Comparison of ENCODE assay signal across 8 cellular contexts in the genomic region with DNA sequence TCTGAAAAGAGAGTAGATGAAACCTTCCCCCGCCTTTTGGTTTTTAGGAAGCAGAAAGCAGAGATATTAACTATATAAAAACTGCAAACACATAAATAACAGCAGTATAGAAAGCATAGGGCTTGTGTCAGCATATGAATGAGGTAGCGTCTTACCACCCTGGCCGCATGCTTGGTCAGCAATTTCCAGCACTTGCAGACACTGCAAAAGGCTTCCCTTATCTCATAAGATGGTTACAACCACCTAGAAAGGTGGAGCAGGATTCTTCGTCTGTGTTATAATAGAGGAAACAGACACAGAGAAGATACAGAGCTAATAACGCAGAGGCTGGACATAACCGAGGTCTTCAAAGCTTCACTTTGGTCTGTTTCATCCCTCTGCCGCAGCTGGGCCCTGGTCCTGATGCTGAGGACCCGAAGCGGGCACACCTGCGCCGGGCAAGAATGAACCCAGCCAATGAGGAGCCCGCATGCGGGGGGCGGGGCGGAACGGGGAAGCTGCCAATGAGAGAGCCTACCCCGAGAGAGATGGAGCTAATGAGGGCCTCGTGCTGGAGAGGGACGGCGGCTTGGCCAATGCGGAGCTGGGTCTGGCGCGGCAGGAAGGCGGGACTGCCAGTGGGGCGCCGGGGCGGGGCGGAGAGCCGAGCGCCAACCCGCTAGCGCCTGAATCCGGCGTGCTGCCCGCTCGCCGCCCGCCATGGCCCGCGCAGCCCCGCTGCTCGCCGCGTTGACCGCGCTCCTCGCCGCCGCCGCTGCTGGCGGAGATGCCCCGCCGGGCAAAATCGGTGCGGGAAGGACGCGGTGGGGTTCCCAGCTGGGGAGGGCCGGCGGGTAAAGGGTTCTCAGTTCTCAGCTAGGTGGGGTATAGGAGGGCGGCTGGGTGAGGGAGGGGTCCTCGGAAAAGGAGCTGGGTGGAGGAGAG. TPM values are rescaled to one million over a fixed set of nuclear protein-coding genes. Genes with fewer than 3 reads are reported as not detected.
DNase-seq lines count a peak whose midpoint lies in the region; ATAC-seq, FAIRE-seq and TF ChIP-seq lines count a peak whose summit lies in the region.

Gene PCYOX1L, plus strand, starts transcription at position 677 of the 924 bp plus-strand sequence. Its CDS starts 23 bp downstream, at position 700.

- ATAC-seq in GM18909 (IDR thresholded peaks at IDR 0.05; ENCODE audit: poor library complexity, unreplicated experiment), result peak; percentile 100
- peak; percentile 99 for ATAC-seq in HG03159 (IDR thresholded peaks at IDR 0.05; ENCODE audit: unreplicated experiment)

- FAIRE-seq in small intestine (lab: Jason Lieb, UNC), result no peak

- no peaks in the 10 kb centered on the region for H3K9me3 ChIP-seq in WERI-Rb-1 (ENCODE audit: severe bottlenecking)
- no peaks in the 10 kb centered on the region for H3K9me3 ChIP-seq in mammary epithelial cell (replicated peaks; ENCODE audit: insufficient read depth, low read length)
- H3K9me3 ChIP-seq in small intestine (ENCODE audit: control insufficient read depth, low read depth), result no peaks in the 10 kb centered on the region

- peaks cover 21% of the 10 kb centered on the region for H3K79me2 ChIP-seq in mammary epithelial cell (ENCODE audit: insufficient read depth, low read length)

- peak within 1 kb of the TSS; percentile 83 for H3K27ac ChIP-seq in WERI-Rb-1
- H3K27ac ChIP-seq in mammary epithelial cell (ENCODE audit: insufficient read depth, low read depth, low read length), result no peak within 1 kb of the TSS
- H3K27ac ChIP-seq in small intestine (ENCODE audit: low read depth in 1 of 2, low read length in 1 of 2), result peak within 1 kb of the TSS in 1 of 2 donors; percentile 64

- DNase-seq in AG08395 (ENCODE audit: low spot score) (peak; percentile 99), NCI-H2227 (lab: John Stamatoyannopoulos, UW; ENCODE audit: unreplicated experiment) (peak; percentile 92), WERI-Rb-1 (peak; percentile 96), mammary epithelial cell (peak; percentile 97), iPS-NIHi7 (ENCODE audit: extremely low spot score) (peak; percentile 99), small intestine (peak; percentile 98)

- no peaks in the 10 kb centered on the region for H3K27me3 ChIP-seq in WERI-Rb-1 (ENCODE audit: insufficient read depth, low read depth, severe bottlenecking)
- H3K27me3 ChIP-seq in mammary epithelial cell (ENCODE audit: insufficient read depth, low read length), result no peaks in the 10 kb centered on the region
- H3K27me3 ChIP-seq in small intestine (ENCODE audit: control insufficient read depth in 2 of 2, insufficient read depth in 2 of 2, low read length in 2 of 2), result no peaks in the 10 kb centered on the region

- H4K20me1 ChIP-seq in mammary epithelial cell (ENCODE audit: insufficient read depth, low read length), result no peaks in the 10 kb centered on the region

- intact Hi-C loops in mammary epithelial cell (cut with micrococcal nuclease), result loop anchor here (5.0 kb wide), 1 partner anchor 35 kb away; no protein-coding TSS in a partner anchor

- H3K4me2 ChIP-seq in mammary epithelial cell (ENCODE audit: insufficient read depth, low read depth, low read length), result peak within 1 kb of the TSS; percentile 97

- CTCF ChIA-PET in mammary epithelial cell (lab: Charles Lee; ENCODE audit: low non-redundant PET), result interaction anchor here (0.6 to 0.9 kb wide), 4 partner anchors 10 to 218 kb away, joined by 3 to 5 read pairs (median 4); no protein-coding TSS in a partner anchor

- peak within 1 kb of the TSS; percentile 22 for H3K9ac ChIP-seq in mammary epithelial cell (ENCODE audit: insufficient read depth, low read length)

- WGBS in mammary epithelial cell (ENCODE audit: low coverage, missing lambda C conversion rate), result 10% methylated on average over 10 of the region's 61 CpGs
- 2 to 3% (median 3%) methylated on average over 37 to 61 of the region's 61 CpGs for WGBS in small intestine, 3 donors

- dilution Hi-C loops in mammary epithelial cell (cut with HindIII; ENCODE audit: low sequenced_read_pairs), result no loop called here

- in situ Hi-C loops in mammary epithelial cell (cut with MboI; ENCODE audit: low sequenced_read_pairs in 2 of 2), result no loop called here

- peaks cover 9% of the 10 kb centered on the region for H3K4me1 ChIP-seq in mammary epithelial cell (ENCODE audit: insufficient read depth, low read length)
- H3K4me1 ChIP-seq in small intestine (ENCODE audit: control insufficient read depth in 2 of 2, insufficient read depth in 1 of 2, low read depth in 1 of 2, low read length in 1 of 2), result no peaks in the 10 kb centered on the region

- no peak for TF ChIP-seq CTCF in WERI-Rb-1 (IDR thresholded peaks at IDR 0.05; ENCODE audit: low read depth, low read length)
- TF ChIP-seq CTCF in mammary epithelial cell (conservative IDR thresholded peaks at IDR 0.05 in 1 of 2, IDR thresholded peaks at IDR 0.05 in 1 of 2; ENCODE audit: extremely low read depth in 1 of 2, insufficient read depth in 1 of 2, low read depth in 1 of 2, low read length in 2 of 2), result no peak

- BruUV-seq in mammary epithelial cell (replicated peaks; lab: Mats Ljungman, UMichigan), result no TSS peak

- H3K36me3 ChIP-seq in WERI-Rb-1 (peaks cover 13% of the 10 kb centered on the region), mammary epithelial cell (ENCODE audit: insufficient read depth, low read length) (peaks cover 7% of the 10 kb centered on the region), small intestine (ENCODE audit: control insufficient read depth in 2 of 2, insufficient read depth in 2 of 2, low read length in 2 of 2) (no peaks in the 10 kb centered on the region)

- H3K4me3 ChIP-seq in WERI-Rb-1 (ENCODE audit: low read depth, low read length), result peak within 1 kb of the TSS; percentile 83
- H3K4me3 ChIP-seq in mammary epithelial cell (replicated peaks in 1 of 3; ENCODE audit: insufficient read depth in 1 of 3, low read depth in 2 of 3, low read length in 3 of 3), result peak within 1 kb of the TSS; percentile 67 to 99 (median 81)
- H3K4me3 ChIP-seq in small intestine (ENCODE audit: low read depth in 1 of 2, low read length in 2 of 2), result peak within 1 kb of the TSS; percentile 43 to 55

- H2AFZ ChIP-seq in mammary epithelial cell (ENCODE audit: low read depth, low read length), result peak within 1 kb of the TSS; percentile 97

RNA-seq across cellular contexts. Expression of gene PCYOX1L, which starts in this region (rescaled TPM):
- total RNA-seq in mammary epithelial cell, result 10 to 100 TPM in 1 of 2 donors, 1 to 10 TPM in 1; 6.8 to 10.2 TPM
- polyA plus RNA-seq in mammary epithelial cell, result 17.2 TPM
- polyA minus RNA-seq in mammary epithelial cell, result 7.8 TPM
- polyA plus RNA-seq in small intestine, result 1 to 10 TPM; 1.3 to 7.5 (median 1.6) TPM
